In the genomic region with DNA sequence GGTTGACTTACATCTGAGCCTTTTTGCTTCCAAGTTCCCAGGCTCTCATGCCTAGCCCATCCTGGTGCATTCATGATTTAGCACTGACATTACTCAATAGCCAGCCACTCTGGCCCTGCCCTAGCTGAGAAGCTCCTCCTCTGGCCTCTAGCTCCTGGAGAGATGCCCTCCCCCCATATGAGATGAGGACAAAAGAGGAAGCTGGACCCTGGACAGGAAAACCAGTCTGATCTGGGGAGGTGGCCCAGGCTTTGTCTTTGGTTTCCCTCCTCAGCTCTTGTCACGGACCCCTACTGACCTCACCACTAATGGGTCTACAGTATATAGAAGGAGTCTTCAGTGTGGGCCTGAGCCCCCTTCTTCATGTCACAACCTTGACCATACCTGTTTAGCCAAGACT, we compare ENCODE assay signal across 9 cellular contexts. TPM values are rescaled to one million over a fixed set of nuclear protein-coding genes. Genes with fewer than 3 reads are reported as not detected.
DNase-seq lines count a peak whose midpoint lies in the region; ATAC-seq and TF ChIP-seq lines count a peak whose summit lies in the region.
"Had no signal": no experiment of that assay in that cellular context is flagged by ENCODE, and none has a peak within 500 bp of the region (broad histone marks: within the 10 kb centered on the region; RNA-seq: fewer than 3 reads in every experiment).

No MANE protein-coding gene starts in this region.

- no peak overlapping the region for H3K27ac ChIP-seq in SU-DHL-6 (ENCODE audit: low read depth, low read length)
- peak overlapping the region; percentile 90 for H3K27ac ChIP-seq in subcutaneous abdominal adipose tissue (ENCODE audit: low read depth, low read length)

- H3K4me3 ChIP-seq in SU-DHL-6 (ENCODE audit: insufficient read depth, low read length, poor library complexity, severe bottlenecking) (no peak overlapping the region), subcutaneous abdominal adipose tissue (ENCODE audit: low read depth in 1 of 5, low read length in 5 of 5) (peak overlapping the region in 4 of 5 donors; percentile 1 to 78 (median 22))

- peak overlapping the region; percentile 82 for H3K4me2 ChIP-seq in SU-DHL-6 (ENCODE audit: low read depth, low read length, poor library complexity, severe bottlenecking)

- H4K20me1 ChIP-seq in SU-DHL-6 (ENCODE audit: low read depth, low read length): no peaks in the 10 kb centered on the region; the same call in 1 of the 2 replicates

- TF ChIP-seq POLR2A in GM19099 (IDR thresholded peaks at IDR 0.05; ENCODE audit: extremely low read depth, insufficient read length, low read depth): peak; percentile 48

- TF ChIP-seq CTCF in SU-DHL-6 (IDR thresholded peaks at IDR 0.05; ENCODE audit: insufficient read depth, low read length, poor library complexity, severe bottlenecking): no peak

- H3K79me2 ChIP-seq in SU-DHL-6 (ENCODE audit: insufficient read depth, low read length): peaks cover 77% of the 10 kb centered on the region

- no peaks in the 10 kb centered on the region for H3K9me3 ChIP-seq in SU-DHL-6 (ENCODE audit: insufficient read depth, low read length)
- H3K9me3 ChIP-seq in subcutaneous abdominal adipose tissue (ENCODE audit: control insufficient read depth in 5 of 5, low read length in 5 of 5): no peaks in the 10 kb centered on the region

- H3K27me3 ChIP-seq in SU-DHL-6 (ENCODE audit: low read length) (no peaks in the 10 kb centered on the region), subcutaneous abdominal adipose tissue (ENCODE audit: control insufficient read depth in 5 of 5, insufficient read depth in 4 of 5, low read length in 5 of 5) (no peaks in the 10 kb centered on the region)

- H3K9me2 ChIP-seq in SU-DHL-6 (replicated peaks; ENCODE audit: insufficient read depth, low read length): no peaks in the 10 kb centered on the region

- H3K9ac ChIP-seq in SU-DHL-6 (ENCODE audit: low read length): no peak overlapping the region
- peak overlapping the region in 2 of 5 donors; percentile 2 to 58 for H3K9ac ChIP-seq in subcutaneous abdominal adipose tissue (ENCODE audit: low read length in 5 of 5)

- intact Hi-C loops in Right ventricle myocardium inferior (cut with DNase I): no loop called here

- H3K36me3 ChIP-seq in SU-DHL-6 (ENCODE audit: low read length): no peaks in the 10 kb centered on the region
- peaks cover 0 to 4% (median 0%) of the 10 kb centered on the region in 5 donors for H3K36me3 ChIP-seq in subcutaneous abdominal adipose tissue (ENCODE audit: control insufficient read depth in 5 of 5, insufficient read depth in 5 of 5, low read length in 5 of 5)

- H2AFZ ChIP-seq in SU-DHL-6 (ENCODE audit: low read depth, low read length, severe bottlenecking): no peak overlapping the region

- H3K4me1 ChIP-seq in subcutaneous abdominal adipose tissue (ENCODE audit: control insufficient read depth in 5 of 5, insufficient read depth in 5 of 5, low read length in 5 of 5): peaks cover 18 to 82% (median 72%) of the 10 kb centered on the region in 5 donors

- DNase-seq in Right ventricle myocardium inferior (ENCODE audit: missing footprints): peak; percentile 85
- no peak for DNase-seq in NCI-H1048 (lab: John Stamatoyannopoulos, UW)

- ATAC-seq in Right ventricle myocardium inferior: peak; percentile 15
- ATAC-seq in GM21825 (IDR thresholded peaks at IDR 0.05; ENCODE audit: unreplicated experiment): no peak
- no peak for ATAC-seq in GM21381 (IDR thresholded peaks at IDR 0.05; ENCODE audit: unreplicated experiment)
- no peak for ATAC-seq in GM19035 (IDR thresholded peaks at IDR 0.05; ENCODE audit: unreplicated experiment)
- ATAC-seq: left lobe of liver had no signal

- H3F3A ChIP-seq in SU-DHL-6 (ENCODE audit: insufficient read depth): peaks cover 10% of the 10 kb centered on the region

RNA-seq across cellular contexts. Expression of gene RHOG, which starts 3.0 kb away (rescaled TPM):
- 25.6 TPM for total RNA-seq in Right ventricle myocardium inferior

RNA-seq across cellular contexts. Expression of gene STIM1, which starts 17.7 kb away (rescaled TPM):
- 28.9 TPM for total RNA-seq in Right ventricle myocardium inferior

RNA-seq across cellular contexts. Expression of gene PGAP2, which starts 29.4 kb away (rescaled TPM):
- total RNA-seq in Right ventricle myocardium inferior: 26.6 TPM

RNA-seq across cellular contexts. Expression of gene NUP98, which starts 40.4 kb away (rescaled TPM):
- total RNA-seq in Right ventricle myocardium inferior: 40.4 TPM
